In the genomic region with DNA sequence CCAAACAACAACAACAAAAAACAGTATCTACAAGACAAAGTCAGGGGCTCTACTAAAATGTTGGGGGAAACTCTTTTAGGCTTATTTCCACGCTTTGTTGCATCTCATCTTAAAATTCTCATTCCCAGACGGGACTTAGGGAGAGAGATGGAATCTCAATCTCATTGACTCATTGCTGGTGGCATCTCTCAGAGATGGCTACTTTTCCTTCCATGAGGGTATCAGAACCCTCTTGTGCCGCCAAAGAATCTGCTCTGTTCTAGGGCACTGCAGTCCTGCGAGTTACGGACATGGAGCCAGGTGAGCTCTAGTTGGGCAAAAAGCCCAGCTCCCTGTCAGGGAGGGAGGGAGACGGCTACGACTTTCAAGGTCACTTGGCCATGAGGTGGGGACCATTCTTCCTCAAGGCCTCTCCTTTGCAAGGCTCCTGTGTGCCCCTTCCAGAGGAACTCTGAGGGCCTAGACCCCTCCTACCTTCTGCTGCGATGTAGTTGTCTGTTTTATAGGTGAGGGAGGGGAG, we compare ENCODE assay signal across 37 cellular contexts.
"Had no signal": no experiment of that assay in that cellular context is flagged by ENCODE, and none has a peak within 500 bp of the region (broad histone marks: within the 10 kb centered on the region; RNA-seq: fewer than 3 reads in every experiment).

No MANE protein-coding gene starts in this region.

- H3K27ac ChIP-seq: adrenal gland, body of pancreas, brain microvascular endothelial cell, breast epithelium, VCaP had no signal

- H3K9me3 ChIP-seq: adrenal gland, body of pancreas, breast epithelium had no signal

- H3K4me3 ChIP-seq: adrenal gland, body of pancreas, breast epithelium had no signal

- H3K36me3 Mint-ChIP-seq: activated CD4-positive, alpha-beta memory T cell treated with anti-CD3 and anti-CD28 coated beads for 36 hours; activated naive CD8-positive, alpha-beta T cell treated with anti-CD3 and anti-CD28 coated beads for 36 hours; T-cell had no signal

- FAIRE-seq: astrocyte, TTC549 had no signal

- H3K4me1 ChIP-seq: adrenal gland had no signal

- H3K9me3 Mint-ChIP-seq: activated B cell treated with CpG ODN at 0.5 μM for 24 hours; activated CD4-positive, alpha-beta memory T cell treated with anti-CD3 and anti-CD28 coated beads for 36 hours; activated CD4-positive, alpha-beta T cell treated with anti-CD3 and anti-CD28 coated beads, Interleukin-2, amount 10 ng/mL, durations not matched to agents 24 days and 14 days; activated CD8-positive, alpha-beta T cell treated with anti-CD3 and anti-CD28 coated beads for 36 hours; activated naive CD4-positive, alpha-beta T cell treated with anti-CD3 and anti-CD28 coated beads for 36 hours; activated naive CD4-positive, alpha-beta T cell treated with anti-CD3 and anti-CD28 coated beads, Interleukin-2, amount 50 U/mL, for 72 hours; activated naive CD8-positive, alpha-beta T cell treated with anti-CD3 and anti-CD28 coated beads for 36 hours; activated T-cell treated with anti-CD3 and anti-CD28 coated beads, Interleukin-2, amount 50 U/mL, for 4 hours; activated T-cell treated with anti-CD3 and anti-CD28 coated beads, Interleukin-2, amount 50 U/mL, for 72 hours; activated T-helper 1 cell treated with anti-CD3 and anti-CD28 coated beads, Interleukin-12 subunit alpha, Interleukin-12 subunit beta, Interleukin-2, Interleukin-4 antibody, amounts not matched to agents 30 ng/mL and 10 ng/mL and 1 ng/mL, durations not matched to agents 14 hours and 24 hours and 36 hours; T-cell; T-helper 1 cell treated with Interleukin-12 subunit alpha and Interleukin-12 subunit beta and Interleukin-4 antibody, amounts not matched to agents 30 μg/mL and 1 μg/mL, for 36 hours; T-helper 2 cell treated with Interferon-gamma antibody and Interleukin-4, amounts not matched to agents 5 μg/mL and 100 μg/mL, for 36 hours had no signal

- H3K4me1 Mint-ChIP-seq: activated CD4-positive, alpha-beta T cell treated with anti-CD3 and anti-CD28 coated beads, Interleukin-2, amount 10 ng/mL, durations not matched to agents 24 days and 14 days; activated T-helper 17 cell treated with anti-CD3 and anti-CD28 coated beads, Interleukin-2, amount 50 U/mL, for 72 hours had no signal

- H3K27me3 Mint-ChIP-seq: activated naive CD8-positive, alpha-beta T cell treated with anti-CD3 and anti-CD28 coated beads for 36 hours had no signal

- DNase-seq: activated B cell treated with CpG ODN at 0.5 μM for 24 hours; activated CD4-positive, alpha-beta memory T cell treated with anti-CD3 and anti-CD28 coated beads for 36 hours; activated CD4-positive, alpha-beta T cell treated with anti-CD3 and anti-CD28 coated beads for 4 hours; activated CD4-positive, alpha-beta T cell treated with anti-CD3 and anti-CD28 coated beads, Interleukin-2, amount 10 ng/mL, durations not matched to agents 24 days and 14 days; activated CD4-positive, alpha-beta T cell treated with anti-CD3 and anti-CD28 coated beads, Interleukin-2, amount 50 U/mL, for 1 hour; activated CD4-positive, alpha-beta T cell treated with anti-CD3 and anti-CD28 coated beads, Interleukin-2, amount 50 U/mL, for 4 hours; activated CD4-positive, CD25-positive, alpha-beta regulatory T cell treated with anti-CD3 and anti-CD28 coated beads, Interleukin-2, amount 50 U/mL, for 72 hours; activated CD8-positive, alpha-beta memory T cell treated with anti-CD3 and anti-CD28 coated beads, Interleukin-2, amount 50 U/mL, for 4 hours; activated CD8-positive, alpha-beta T cell treated with anti-CD3 and anti-CD28 coated beads for 36 hours; activated effector memory CD4-positive, alpha-beta T cell treated with anti-CD3 and anti-CD28 coated beads, Interleukin-2, amount 50 U/mL, for 16 hours; activated gamma-delta T cell treated with Interleukin-2 at 50 U/mL for 16 hours; activated naive CD4-positive, alpha-beta T cell; activated naive CD4-positive, alpha-beta T cell treated with anti-CD3 and anti-CD28 coated beads for 36 hours; activated naive CD4-positive, alpha-beta T cell treated with anti-CD3 and anti-CD28 coated beads, Interleukin-2, amount 50 U/mL, for 16 hours; activated naive CD8-positive, alpha-beta T cell treated with anti-CD3 and anti-CD28 coated beads for 36 hours; activated T-cell treated with anti-CD3 and anti-CD28 coated beads for 4 hours; activated T-cell treated with anti-CD3 and anti-CD28 coated beads, Interleukin-2, amount 50 U/mL, for 1 hour; activated T-cell treated with anti-CD3 and anti-CD28 coated beads, Interleukin-2, amount 50 U/mL, for 4 hours; activated T-cell treated with anti-CD3 and anti-CD28 coated beads, Interleukin-2, amount 50 U/mL, for 72 hours; adrenal gland; amniotic stem cell; aorta; body of pancreas; brain microvascular endothelial cell; central memory CD4-positive, alpha-beta T cell; T-cell; T-helper 2 cell; T-helper 9 cell had no signal

- H3K36me3 ChIP-seq: adrenal gland, brain microvascular endothelial cell, breast epithelium had no signal

- H3K4me3 Mint-ChIP-seq: activated B cell treated with CpG ODN at 0.5 μM for 24 hours; activated CD4-positive, alpha-beta memory T cell treated with anti-CD3 and anti-CD28 coated beads for 36 hours; activated CD4-positive, alpha-beta T cell treated with anti-CD3 and anti-CD28 coated beads, Interleukin-2, amount 10 ng/mL, durations not matched to agents 24 days and 14 days; activated CD8-positive, alpha-beta T cell treated with anti-CD3 and anti-CD28 coated beads for 36 hours; activated naive CD4-positive, alpha-beta T cell treated with anti-CD3 and anti-CD28 coated beads for 36 hours; activated naive CD8-positive, alpha-beta T cell treated with anti-CD3 and anti-CD28 coated beads for 36 hours; activated T-cell treated with anti-CD3 and anti-CD28 coated beads, Interleukin-2, amount 50 U/mL, for 4 hours; activated T-cell treated with anti-CD3 and anti-CD28 coated beads, Interleukin-2, amount 50 U/mL, for 72 hours; activated T-helper 1 cell treated with anti-CD3 and anti-CD28 coated beads, Interleukin-12 subunit alpha, Interleukin-12 subunit beta, Interleukin-2, Interleukin-4 antibody, amounts not matched to agents 30 ng/mL and 10 ng/mL and 1 ng/mL, durations not matched to agents 14 hours and 24 hours and 36 hours; activated T-helper 17 cell treated with anti-CD3 and anti-CD28 coated beads, Interleukin-2, amount 50 U/mL, for 72 hours; T-cell; T-helper 1 cell treated with Interleukin-12 subunit alpha and Interleukin-12 subunit beta and Interleukin-4 antibody, amounts not matched to agents 30 μg/mL and 1 μg/mL, for 36 hours; T-helper 2 cell treated with Interferon-gamma antibody and Interleukin-4, amounts not matched to agents 5 μg/mL and 100 μg/mL, for 36 hours had no signal

- H3K27ac Mint-ChIP-seq: activated B cell treated with CpG ODN at 0.5 μM for 24 hours; activated CD4-positive, alpha-beta memory T cell treated with anti-CD3 and anti-CD28 coated beads for 36 hours; activated CD4-positive, alpha-beta T cell treated with anti-CD3 and anti-CD28 coated beads, Interleukin-2, amount 10 ng/mL, durations not matched to agents 24 days and 14 days; activated CD8-positive, alpha-beta T cell treated with anti-CD3 and anti-CD28 coated beads for 36 hours; activated naive CD4-positive, alpha-beta T cell treated with anti-CD3 and anti-CD28 coated beads for 36 hours; activated naive CD4-positive, alpha-beta T cell treated with anti-CD3 and anti-CD28 coated beads, Interleukin-2, amount 50 U/mL, for 72 hours; activated naive CD8-positive, alpha-beta T cell treated with anti-CD3 and anti-CD28 coated beads for 36 hours; activated T-cell treated with anti-CD3 and anti-CD28 coated beads, Interleukin-2, amount 50 U/mL, for 72 hours; activated T-helper 1 cell treated with anti-CD3 and anti-CD28 coated beads, Interleukin-12 subunit alpha, Interleukin-12 subunit beta, Interleukin-2, Interleukin-4 antibody, amounts not matched to agents 30 ng/mL and 10 ng/mL and 1 ng/mL, durations not matched to agents 14 hours and 24 hours and 36 hours; activated T-helper 17 cell treated with anti-CD3 and anti-CD28 coated beads, Interleukin-2, amount 50 U/mL, for 72 hours; T-cell; T-helper 1 cell treated with Interleukin-12 subunit alpha and Interleukin-12 subunit beta and Interleukin-4 antibody, amounts not matched to agents 30 μg/mL and 1 μg/mL, for 36 hours; T-helper 2 cell treated with Interferon-gamma antibody and Interleukin-4, amounts not matched to agents 5 μg/mL and 100 μg/mL, for 36 hours had no signal

- ATAC-seq: activated CD8-positive, alpha-beta T cell treated with anti-CD3 and anti-CD28 coated beads for 36 hours; activated naive CD4-positive, alpha-beta T cell treated with anti-CD3 and anti-CD28 coated beads, Interleukin-2, amount 50 U/mL, for 72 hours; activated T-cell treated with anti-CD3 and anti-CD28 coated beads, Interleukin-2, amount 50 U/mL, for 4 hours; activated T-cell treated with anti-CD3 and anti-CD28 coated beads, Interleukin-2, amount 50 U/mL, for 72 hours; activated T-helper 17 cell treated with anti-CD3 and anti-CD28 coated beads, Interleukin-2, amount 50 U/mL, for 72 hours; body of pancreas; T-cell had no signal
